Comparison of ENCODE assay signal across 11 cellular contexts in genomic region chr3:27914199-27914598, GRCh38.
DNase-seq lines count a peak whose midpoint lies in the region; ATAC-seq and TF ChIP-seq lines count a peak whose summit lies in the region.
"Had no signal": no experiment of that assay in that cellular context is flagged by ENCODE, and none has a peak within 500 bp of the region (broad histone marks: within the 10 kb centered on the region; RNA-seq: fewer than 3 reads in every experiment).

No MANE protein-coding gene starts in this region.

- H2AK5ac ChIP-seq in H9 (ENCODE audit: insufficient read length, low read length) = no peak overlapping the region

- no peaks in the 10 kb centered on the region for H3K79me1 ChIP-seq in H9 (ENCODE audit: insufficient read depth, low read depth, low read length, poor library complexity, severe bottlenecking)

- no peaks in the 10 kb centered on the region for H3K27me3 Mint-ChIP-seq in CD8-positive, alpha-beta memory T cell
- H3K27me3 Mint-ChIP-seq in H9 (ENCODE audit: low read depth) = no peaks in the 10 kb centered on the region; the same call in 1 of the 2 replicates
- H3K27me3 Mint-ChIP-seq: activated CD4-positive, alpha-beta T cell treated with anti-CD3 and anti-CD28 coated beads for 36 hours had no signal

- no peak overlapping the region for H3T11ph ChIP-seq in H9 (ENCODE audit: low read length)

- H3K79me2 ChIP-seq in H9 (ENCODE audit: insufficient read depth, low read length) = no peaks in the 10 kb centered on the region

- TF ChIP-seq CTCF in H9 (conservative IDR thresholded peaks at IDR 0.05) (peak; percentile 59), tibial artery (IDR thresholded peaks at IDR 0.05) (no peak)

- H3K23me2 ChIP-seq in H9 (ENCODE audit: insufficient read length, low read depth, low read length, poor library complexity, severe bottlenecking) = no peaks in the 10 kb centered on the region

- H3K56ac ChIP-seq in H9 (ENCODE audit: insufficient read length, low read depth, low read length) = no peak overlapping the region

- H3K27ac Mint-ChIP-seq in CD8-positive, alpha-beta memory T cell = peak overlapping the region in 2 of 8 donors; percentile 17 to 48
- peak overlapping the region in 2 of 3 experiments; percentile 56 to 94; a peak in 3 of 7 replicates for H3K27ac Mint-ChIP-seq in H9
- H3K27ac Mint-ChIP-seq: activated CD4-positive, alpha-beta T cell treated with anti-CD3 and anti-CD28 coated beads for 36 hours; activated T-helper 2 cell treated with anti-CD3 and anti-CD28 coated beads, Interferon-gamma antibody, Interleukin-2, Interleukin-4, amounts not matched to agents 10 μg/mL and 5 μg/mL and 100 μg/mL, durations not matched to agents 14 hours and 24 hours and 36 hours had no signal

- H3K27ac ChIP-seq in CD8-positive, alpha-beta memory T cell (ENCODE audit: low read depth, low read length) = no peak overlapping the region
- no peak overlapping the region for H3K27ac ChIP-seq in H9 (ENCODE audit: insufficient read length, low read depth, low read length)
- H3K27ac ChIP-seq in tibial artery = no peak overlapping the region

- no peaks in the 10 kb centered on the region for H4K20me1 ChIP-seq in H9 (ENCODE audit: control insufficient read depth, insufficient read depth, insufficient read length)

- no peak overlapping the region for H4K91ac ChIP-seq in H9 (ENCODE audit: insufficient read length, low read depth, low read length)

- CTCF ChIA-PET in CD8-positive, alpha-beta memory T cell (lab: Charles Lee) = interaction anchor here (0.6 to 1.3 kb wide), 2 partner anchors 98 to 413 kb away, joined by 3 read pairs; no protein-coding TSS in a partner anchor

- WGBS in H9 (ENCODE audit: extremely low coverage, insufficient read length, low lambda C conversion rate) = no CpG with 5 or more reads among the region's 6 CpGs

- H3K4me2 ChIP-seq in H9 (ENCODE audit: insufficient read depth, insufficient read length, low read length) = no peak overlapping the region

- no peak overlapping the region for H2BK5ac ChIP-seq in H9 (ENCODE audit: insufficient read length, low read length)

- no peaks in the 10 kb centered on the region for H3K27me3 ChIP-seq in CD8-positive, alpha-beta memory T cell (ENCODE audit: insufficient read depth, low read length, poor library complexity, severe bottlenecking)
- H3K27me3 ChIP-seq in H9 (ENCODE audit: insufficient read depth, low read length) (no peaks in the 10 kb centered on the region), tibial artery (no peaks in the 10 kb centered on the region)

- no peaks in the 10 kb centered on the region for H3K4me1 ChIP-seq in CD8-positive, alpha-beta memory T cell (ENCODE audit: insufficient read depth, low read length)
- H3K4me1 ChIP-seq in H9 (ENCODE audit: insufficient read depth, low read length) (no peaks in the 10 kb centered on the region), tibial artery (no peaks in the 10 kb centered on the region)

- H2BK15ac ChIP-seq in H9 (ENCODE audit: low read depth, low read length) = no peak overlapping the region

- no peak overlapping the region for H3K23ac ChIP-seq in H9 (ENCODE audit: insufficient read length, low read depth, low read length)

- H3K14ac ChIP-seq in H9 (ENCODE audit: insufficient read depth, low read length) = no peak overlapping the region

- no peak overlapping the region for H2AFZ ChIP-seq in H9 (ENCODE audit: low read length)

- DNase-seq in CD8-positive, alpha-beta memory T cell = no peak
- DNase-seq in H9 (peak; percentile 52), OCI-M1 (lab: John Stamatoyannopoulos, UW) (peak; percentile 8), iPS DF 19.7 (ENCODE audit: low read depth, low spot score) (peak; percentile 23), DMS153 treated with DMSO at 0.1 percent for 48 hours (lab: John Stamatoyannopoulos, UW; ENCODE audit: unreplicated experiment) (no peak), tibial artery (no peak)
- no peak for DNase-seq in stimulated activated naive CD4-positive, alpha-beta T cell treated with Interleukin-2 at 50 U/mL for 16 hours (lab: John Stamatoyannopoulos, UW)
- DNase-seq: activated CD4-positive, alpha-beta T cell treated with anti-CD3 and anti-CD28 coated beads for 36 hours; NCI-H2171 had no signal

- no peak overlapping the region for H2BK20ac ChIP-seq in H9 (ENCODE audit: low read depth, low read length, poor library complexity, severe bottlenecking)

- no peak for ATAC-seq in HG03342 (IDR thresholded peaks at IDR 0.05; ENCODE audit: unreplicated experiment)
- ATAC-seq: activated CD4-positive, alpha-beta T cell treated with anti-CD3 and anti-CD28 coated beads for 36 hours had no signal

- no peak overlapping the region for H4K8ac ChIP-seq in H9 (replicated peaks; ENCODE audit: insufficient read length, low read depth, low read length)

- H3K4me3 ChIP-seq in CD8-positive, alpha-beta memory T cell (ENCODE audit: low read length) = no peak overlapping the region
- no peak overlapping the region for H3K4me3 ChIP-seq in tibial artery

- H3K9ac ChIP-seq in H9 (ENCODE audit: extremely low read depth, insufficient read length, low read length) = no peak overlapping the region

- peak overlapping the region in 4 of 7 donors; percentile 24 to 42 (median 41) for H3K4me3 Mint-ChIP-seq in CD8-positive, alpha-beta memory T cell
- H3K4me3 Mint-ChIP-seq in H9 = no peak overlapping the region
- H3K4me3 Mint-ChIP-seq: activated CD4-positive, alpha-beta T cell treated with anti-CD3 and anti-CD28 coated beads for 36 hours had no signal

- POLR2A ChIA-PET in CD8-positive, alpha-beta memory T cell (lab: Charles Lee) = no interaction called here

- no peaks in the 10 kb centered on the region for H3K36me3 ChIP-seq in CD8-positive, alpha-beta memory T cell (ENCODE audit: insufficient read depth, low read length)
- no peaks in the 10 kb centered on the region for H3K36me3 ChIP-seq in tibial artery

- no peak overlapping the region for H4K5ac ChIP-seq in H9 (ENCODE audit: insufficient read length, low read depth, low read length)

- H3K4ac ChIP-seq in H9 (ENCODE audit: low read depth, low read length) = no peak overlapping the region

- H3K9me3 ChIP-seq in CD8-positive, alpha-beta memory T cell (ENCODE audit: low read length) = no peaks in the 10 kb centered on the region
- H3K9me3 ChIP-seq in H9 (ENCODE audit: control insufficient read depth, low read depth, low read length) (no peaks in the 10 kb centered on the region), tibial artery (no peaks in the 10 kb centered on the region)

- H2BK12ac ChIP-seq in H9 (ENCODE audit: insufficient read length, low read depth, low read length) = no peak overlapping the region

- intact Hi-C loops in tibial artery (cut with DNase I; ENCODE audit: low total_unique reads) = no loop called here

- peaks cover 3 to 15% (median 11%) of the 10 kb centered on the region in 3 donors for H3K4me1 Mint-ChIP-seq in CD8-positive, alpha-beta memory T cell
- 0 out of 4 replicates have a peak, but pooled peaks cover 0 to 5% of the 10 kb centered on the region in 2 experiments for H3K4me1 Mint-ChIP-seq in H9

- no peaks in the 10 kb centered on the region for H3K9me3 Mint-ChIP-seq in CD8-positive, alpha-beta memory T cell
- no peaks in the 10 kb centered on the region; a peak in 1 of 5 replicates for H3K9me3 Mint-ChIP-seq in H9
- H3K9me3 Mint-ChIP-seq: activated T-helper 2 cell treated with anti-CD3 and anti-CD28 coated beads, Interferon-gamma antibody, Interleukin-2, Interleukin-4, amounts not matched to agents 10 μg/mL and 5 μg/mL and 100 μg/mL, durations not matched to agents 14 hours and 24 hours and 36 hours had no signal

- H3K18ac ChIP-seq in H9 (ENCODE audit: insufficient read length, low read depth, low read length) = no peak overlapping the region

- H2BK120ac ChIP-seq in H9 (ENCODE audit: low read depth, low read length, poor library complexity, severe bottlenecking) = no peak overlapping the region

- no peaks in the 10 kb centered on the region for H3K36me3 Mint-ChIP-seq in CD8-positive, alpha-beta memory T cell
- no peaks in the 10 kb centered on the region for H3K36me3 Mint-ChIP-seq in H9 (ENCODE audit: insufficient read depth in 1 of 3, low read depth in 3 of 3)

Comparison
In these comparisons a context has a peak if more than half of its experiments do, and no peak if none do; other contexts are left out.
1. DNase-seq: peak in H9 (single experiment), OCI-M1 (single experiment) and iPS DF 19.7 (single experiment); none in CD8-positive, alpha-beta memory T cell (0 of 5), DMS153 treated with DMSO at 0.1 percent for 48 hours (single experiment), tibial artery (0 of 2) and stimulated activated naive CD4-positive, alpha-beta T cell treated with Interleukin-2 at 50 U/mL for 16 hours (single experiment).
2. H3K4me3 Mint-ChIP-seq: peak in CD8-positive, alpha-beta memory T cell (4 of 7); none in H9 (0 of 2).